18 cellular contexts compared by ENCODE assay signal in genomic region chr20:64226686-64227576, GRCh38. TPM values are rescaled to one million over a fixed set of nuclear protein-coding genes. Genes with fewer than 3 reads are reported as not detected.
DNase-seq lines count a peak whose midpoint lies in the region; ATAC-seq and TF ChIP-seq lines count a peak whose summit lies in the region.
"Had no signal": no experiment of that assay in that cellular context is flagged by ENCODE, and none has a peak within 500 bp of the region (broad histone marks: within the 10 kb centered on the region; RNA-seq: fewer than 3 reads in every experiment).

No MANE protein-coding gene starts in this region.

- peak; percentile 30 for DNase-seq in activated CD4-positive, alpha-beta T cell treated with anti-CD3 and anti-CD28 coated beads, Interleukin-2, amount 10 ng/mL, durations not matched to agents 7 days and 5 days
- DNase-seq in activated CD4-positive, alpha-beta T cell treated with anti-CD3 and anti-CD28 coated beads for 4 hours, result no peak
- peak in 7 of 10 experiments; percentile 6 to 21 (median 13) for DNase-seq in CD4-positive, alpha-beta T cell
- DNase-seq in T-helper 9 cell, result peak; percentile 30
- peak in 2 of 3 experiments; percentile 9 to 15 for DNase-seq in effector memory CD8-positive, alpha-beta T cell
- no peak for DNase-seq in RWPE1 (ENCODE audit: low spot score)
- DNase-seq: activated CD4-positive, alpha-beta T cell treated with anti-CD3 and anti-CD28 coated beads for 48 hours; activated T-cell treated with anti-CD3 and anti-CD28 coated beads for 4 hours; BE2C; GF-D8; KG1; NCI-H526 treated with DMSO at 0.1 percent for 48 hours; retina had no signal

- TF ChIP-seq CTCF in CD4-positive, alpha-beta T cell (IDR thresholded peaks at IDR 0.05), result no peak
- TF ChIP-seq CTCF in RWPE1 (conservative IDR thresholded peaks at IDR 0.05; ENCODE audit: low read depth), result no peak

- H3K27me3 Mint-ChIP-seq in activated CD4-positive, alpha-beta T cell treated with anti-CD3 and anti-CD28 coated beads, Interleukin-2, amount 10 ng/mL, durations not matched to agents 7 days and 5 days, result no peaks in the 10 kb centered on the region
- peaks cover 4% of the 10 kb centered on the region for H3K27me3 Mint-ChIP-seq in CD4-positive, alpha-beta T cell
- H3K27me3 Mint-ChIP-seq in effector memory CD8-positive, alpha-beta T cell, result peaks cover 28 to 50% of the 10 kb centered on the region in 2 donors

- H3K4me3 Mint-ChIP-seq in activated CD4-positive, alpha-beta T cell treated with anti-CD3 and anti-CD28 coated beads, Interleukin-2, amount 10 ng/mL, durations not matched to agents 7 days and 5 days, result peak overlapping the region; percentile 16
- peak overlapping the region; percentile 25 for H3K4me3 Mint-ChIP-seq in CD4-positive, alpha-beta T cell
- H3K4me3 Mint-ChIP-seq in effector memory CD8-positive, alpha-beta T cell, result peak overlapping the region; percentile 27 to 52

- CTCF ChIA-PET in activated CD4-positive, alpha-beta T cell treated with anti-CD3 and anti-CD28 coated beads, Interleukin-2, amount 10 ng/mL, durations not matched to agents 7 days and 5 days (lab: Charles Lee), result interaction anchor here (1.1 kb wide), 1 partner anchor 10 kb away, joined by 3 read pairs; no protein-coding TSS in a partner anchor
- CTCF ChIA-PET in CD4-positive, alpha-beta T cell (lab: Charles Lee), result no interaction called here
- CTCF ChIA-PET in RWPE1 (lab: Yijun Ruan, JAX), result no interaction called here

- H3K27me3 ChIP-seq in CD4-positive, alpha-beta T cell (ENCODE audit: control insufficient read depth, insufficient read depth, low read length), result no peaks in the 10 kb centered on the region
- H3K27me3 ChIP-seq: BE2C, breast epithelium, hepatocyte had no signal

- peak overlapping the region; percentile 78 for H3K27ac Mint-ChIP-seq in activated CD4-positive, alpha-beta T cell treated with anti-CD3 and anti-CD28 coated beads, Interleukin-2, amount 10 ng/mL, durations not matched to agents 7 days and 5 days
- no peak overlapping the region for H3K27ac Mint-ChIP-seq in CD4-positive, alpha-beta T cell
- no peak overlapping the region for H3K27ac Mint-ChIP-seq in effector memory CD8-positive, alpha-beta T cell

- POLR2A ChIA-PET in activated CD4-positive, alpha-beta T cell treated with anti-CD3 and anti-CD28 coated beads, Interleukin-2, amount 10 ng/mL, durations not matched to agents 7 days and 5 days (lab: Charles Lee), result no interaction called here
- POLR2A ChIA-PET in CD4-positive, alpha-beta T cell (lab: Charles Lee), result interaction anchor here (0.8 to 1.0 kb wide), 2 partner anchors 9 to 29 kb away, joined by 3 read pairs; partner anchors contain the start of gene PCMTD2
- POLR2A ChIA-PET in RWPE1 (lab: Yijun Ruan, JAX; ENCODE audit: low non-redundant PET), result no interaction called here

- H3K9me3 ChIP-seq in CD4-positive, alpha-beta T cell (ENCODE audit: control insufficient read depth, low read length), result no peaks in the 10 kb centered on the region
- H3K9me3 ChIP-seq: BE2C, breast epithelium had no signal

- H3K27ac ChIP-seq in CD4-positive, alpha-beta T cell (ENCODE audit: low read depth, low read length), result no peak overlapping the region
- no peak overlapping the region for H3K27ac ChIP-seq in RWPE1
- H3K27ac ChIP-seq: breast epithelium, epithelial cell of prostate, hepatocyte had no signal

- H3K4me1 Mint-ChIP-seq in activated CD4-positive, alpha-beta T cell treated with anti-CD3 and anti-CD28 coated beads, Interleukin-2, amount 10 ng/mL, durations not matched to agents 7 days and 5 days, result peaks cover 15% of the 10 kb centered on the region
- peaks cover 28% of the 10 kb centered on the region for H3K4me1 Mint-ChIP-seq in CD4-positive, alpha-beta T cell (ENCODE audit: low read depth)
- peaks cover 13 to 30% of the 10 kb centered on the region in 2 donors for H3K4me1 Mint-ChIP-seq in effector memory CD8-positive, alpha-beta T cell (ENCODE audit: low read depth in 2 of 2)

- ATAC-seq in CD4-positive, alpha-beta T cell (ENCODE audit: poor library complexity), result peak; percentile 69
- peak; percentile 69 for ATAC-seq in effector memory CD8-positive, alpha-beta T cell (replicated peaks)
- ATAC-seq in HG02642 (IDR thresholded peaks at IDR 0.05; ENCODE audit: poor library complexity, unreplicated experiment) (no peak), GM18517 (IDR thresholded peaks at IDR 0.05; ENCODE audit: unreplicated experiment) (no peak)

- H3K9me3 Mint-ChIP-seq in activated CD4-positive, alpha-beta T cell treated with anti-CD3 and anti-CD28 coated beads, Interleukin-2, amount 10 ng/mL, durations not matched to agents 7 days and 5 days, result no peaks in the 10 kb centered on the region
- H3K9me3 Mint-ChIP-seq in CD4-positive, alpha-beta T cell, result no peaks in the 10 kb centered on the region
- no peaks in the 10 kb centered on the region for H3K9me3 Mint-ChIP-seq in effector memory CD8-positive, alpha-beta T cell

- no peaks in the 10 kb centered on the region for H3K36me3 Mint-ChIP-seq in activated CD4-positive, alpha-beta T cell treated with anti-CD3 and anti-CD28 coated beads, Interleukin-2, amount 10 ng/mL, durations not matched to agents 7 days and 5 days (ENCODE audit: low read depth)
- no peaks in the 10 kb centered on the region for H3K36me3 Mint-ChIP-seq in CD4-positive, alpha-beta T cell (ENCODE audit: low read depth)
- no peaks in the 10 kb centered on the region for H3K36me3 Mint-ChIP-seq in effector memory CD8-positive, alpha-beta T cell (ENCODE audit: insufficient read depth)

- intact Hi-C loops in CD4-positive, alpha-beta T cell (cut with DNase I, micrococcal nuclease), result no loop called here

RNA-seq across cellular contexts. Expression of gene PCMTD2, which starts 28.6 kb away (rescaled TPM):
- total RNA-seq in activated CD4-positive, alpha-beta T cell treated with anti-CD3 and anti-CD28 coated beads, Interleukin-2, amount 10 ng/mL, durations not matched to agents 7 days and 5 days, result 10 to 100 TPM; 68.4 to 69.3 TPM
- total RNA-seq in CD4-positive, alpha-beta T cell, result 10 to 100 TPM; 68.5 to 76.5 TPM

Comparison
In these comparisons a context has a peak if more than half of its experiments do, and no peak if none do; other contexts are left out.
1. DNase-seq: peak in activated CD4-positive, alpha-beta T cell treated with anti-CD3 and anti-CD28 coated beads, Interleukin-2, amount 10 ng/mL, durations not matched to agents 7 days and 5 days (single experiment), CD4-positive, alpha-beta T cell (7 of 10), T-helper 9 cell (single experiment) and effector memory CD8-positive, alpha-beta T cell (2 of 3); none in activated CD4-positive, alpha-beta T cell treated with anti-CD3 and anti-CD28 coated beads for 4 hours (0 of 2) and RWPE1 (single experiment).
2. ATAC-seq: peak in CD4-positive, alpha-beta T cell (single experiment) and effector memory CD8-positive, alpha-beta T cell (single experiment); none in HG02642 (single experiment) and GM18517 (single experiment).
3. Peak in every context shown above with its lines, with median percentiles within 50 percentile points of each other: H3K4me3 Mint-ChIP-seq.